Comparison of ENCODE assay signal across 31 cellular contexts in the genomic region with DNA sequence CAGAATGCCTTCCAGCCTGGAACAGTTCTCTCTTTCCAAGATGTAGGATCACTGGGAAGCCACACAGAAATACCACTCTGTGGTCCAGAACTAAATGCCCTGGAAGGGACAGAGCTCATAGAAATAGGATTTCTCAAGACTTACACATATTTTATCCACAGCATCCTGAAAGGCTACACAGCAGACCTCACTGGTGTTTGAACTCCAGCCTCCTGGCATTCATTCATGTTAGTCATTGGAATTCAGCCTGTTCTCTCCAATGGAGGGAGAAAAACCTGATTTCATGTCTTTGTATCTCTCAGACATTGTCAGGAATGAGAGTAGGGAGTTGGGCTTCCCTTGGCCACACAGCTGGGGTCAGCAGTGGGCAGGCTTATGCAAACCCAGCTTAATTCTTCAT.
"Had no signal": no experiment of that assay in that cellular context is flagged by ENCODE, and none has a peak within 500 bp of the region (broad histone marks: within the 10 kb centered on the region; RNA-seq: fewer than 3 reads in every experiment).

No MANE protein-coding gene starts in this region.

- H3K27me3 Mint-ChIP-seq: activated naive CD8-positive, alpha-beta T cell; stimulated activated naive B cell treated with anti-CD40 and anti-IgM and Interleukin-4, amounts not matched to agents 10 μg/mL and 1 μg/mL and 100 μg/mL, for 72 hours had no signal

- H3K4me3 ChIP-seq: coronary artery, hepatocyte, psoas muscle, right atrium auricular region, stomach, suprapubic skin, tibial artery, upper lobe of right lung had no signal

- ATAC-seq: left cardiac atrium; psoas muscle; stimulated activated naive B cell treated with anti-CD40 and anti-IgM and Interleukin-4, amounts not matched to agents 10 μg/mL and 1 μg/mL and 100 μg/mL, for 72 hours; upper lobe of right lung had no signal

- H3K9me3 Mint-ChIP-seq: T-helper 1 cell treated with Interleukin-12 subunit alpha and Interleukin-12 subunit beta and Interleukin-4 antibody, amounts not matched to agents 30 μg/mL and 1 μg/mL, for 36 hours had no signal

- H3K4me1 Mint-ChIP-seq: mesothelial cell of epicardium; naive B cell; nephron progenitor cell; stimulated activated naive B cell treated with anti-CD40 and anti-IgM and Interleukin-4, amounts not matched to agents 10 μg/mL and 1 μg/mL and 100 μg/mL, for 72 hours had no signal

- H3K36me3 Mint-ChIP-seq: activated naive CD8-positive, alpha-beta T cell; mesothelial cell of epicardium; naive B cell; stimulated activated naive B cell treated with anti-CD40 and anti-IgM and Interleukin-4, amounts not matched to agents 10 μg/mL and 1 μg/mL and 100 μg/mL, for 72 hours had no signal

- H3K27ac ChIP-seq: brain microvascular endothelial cell, coronary artery, hepatocyte, parathyroid adenoma, psoas muscle, right atrium auricular region, stomach, suprapubic skin, tibial artery, upper lobe of right lung, VCaP had no signal

- H3K36me3 ChIP-seq: brain microvascular endothelial cell, right atrium auricular region, stomach, suprapubic skin, tibial artery, upper lobe of right lung had no signal

- H3K27ac Mint-ChIP-seq: activated naive CD8-positive, alpha-beta T cell; mesothelial cell of epicardium; nephron progenitor cell; stimulated activated naive B cell treated with anti-CD40 and anti-IgM and Interleukin-4, amounts not matched to agents 10 μg/mL and 1 μg/mL and 100 μg/mL, for 72 hours; T-helper 1 cell treated with Interleukin-12 subunit alpha and Interleukin-12 subunit beta and Interleukin-4 antibody, amounts not matched to agents 30 μg/mL and 1 μg/mL, for 36 hours had no signal

- H3K9me3 ChIP-seq: psoas muscle, right atrium auricular region, stomach, suprapubic skin, tibial artery, upper lobe of right lung had no signal

- H3K4me3 Mint-ChIP-seq: activated naive CD8-positive, alpha-beta T cell; mesothelial cell of epicardium; nephron progenitor cell; stimulated activated naive B cell treated with anti-CD40 and anti-IgM and Interleukin-4, amounts not matched to agents 10 μg/mL and 1 μg/mL and 100 μg/mL, for 72 hours; T-helper 1 cell treated with Interleukin-12 subunit alpha and Interleukin-12 subunit beta and Interleukin-4 antibody, amounts not matched to agents 30 μg/mL and 1 μg/mL, for 36 hours had no signal

- DNase-seq: activated CD4-positive, alpha-beta T cell treated with anti-CD3 and anti-CD28 coated beads for 4 hours; activated CD4-positive, alpha-beta T cell treated with anti-CD3 and anti-CD28 coated beads, Interleukin-2, amount 50 U/mL, for 48 hours; activated CD8-positive, alpha-beta memory T cell treated with anti-CD3 and anti-CD28 coated beads for 24 hours; activated effector memory CD4-positive, alpha-beta T cell treated with Interleukin-2 at 50 U/mL for 16 hours; activated naive CD4-positive, alpha-beta T cell treated with Interleukin-2 at 50 U/mL for 16 hours; aorta; brain microvascular endothelial cell; glutamatergic neuron; islet precursor cell; left cardiac atrium; mammary epithelial cell; naive B cell; nephron progenitor cell; nucleus accumbens; psoas muscle; stimulated activated CD4-positive, alpha-beta T cell treated with anti-CD3 and anti-CD28 coated beads, Interleukin-15, amount 100 ng/mL, for 24 hours; stimulated activated CD4-positive, alpha-beta T cell treated with anti-CD3 and anti-CD28 coated beads, Interleukin-2, amount 100 ng/mL, for 24 hours; stimulated activated naive B cell treated with anti-CD40 and anti-IgM and Interleukin-4, amounts not matched to agents 10 μg/mL and 1 μg/mL and 100 μg/mL, for 72 hours; stomach; T-helper 9 cell; tibial artery; upper lobe of right lung had no signal

- H3K27me3 ChIP-seq: brain microvascular endothelial cell, hepatocyte, right atrium auricular region, stomach, suprapubic skin, tibial artery, upper lobe of right lung had no signal

- H3K4me1 ChIP-seq: parathyroid adenoma, psoas muscle, right atrium auricular region, stomach, suprapubic skin, tibial artery, upper lobe of right lung had no signal
